In the genomic region with DNA sequence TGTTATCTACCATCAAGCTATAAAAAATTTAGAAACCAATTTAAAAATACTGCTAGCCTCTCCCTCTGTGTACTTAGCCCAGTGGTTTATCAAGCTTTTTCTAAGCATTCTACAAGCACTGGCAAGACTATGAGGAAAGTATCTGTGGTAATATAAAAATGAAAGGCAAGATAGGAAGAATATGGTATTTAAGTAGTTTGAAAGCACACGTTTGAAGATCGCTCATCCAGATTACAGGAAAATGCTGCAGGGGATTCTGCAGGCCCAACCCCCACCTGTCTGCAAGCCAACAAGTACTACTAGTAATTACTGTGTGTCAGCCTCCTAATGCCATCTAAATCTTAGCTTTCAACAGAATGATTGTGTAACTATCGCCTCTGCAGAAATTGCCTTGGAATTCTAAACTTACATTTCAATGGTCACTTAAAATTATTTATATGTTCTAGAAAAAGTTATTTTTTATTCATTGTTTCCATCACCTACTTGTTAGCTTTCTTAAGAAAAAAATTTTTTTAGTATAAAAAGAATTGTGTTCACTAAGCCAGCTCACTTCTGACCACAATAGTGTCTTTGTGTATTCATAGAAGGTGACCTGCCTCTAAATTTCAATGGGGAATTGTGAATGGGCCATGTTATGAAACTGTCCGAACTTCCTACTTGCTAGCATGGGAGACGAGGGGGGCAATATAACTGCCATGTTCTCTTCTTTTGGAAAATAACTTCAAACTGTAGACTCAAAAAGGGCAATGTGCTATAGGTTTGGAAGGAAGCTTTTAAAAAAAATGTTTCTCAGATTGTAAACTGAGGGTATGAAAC, we compare ENCODE assay signal across 9 cellular contexts. TPM values are rescaled to one million over a fixed set of nuclear protein-coding genes. Genes with fewer than 3 reads are reported as not detected.
DNase-seq lines count a peak whose midpoint lies in the region; ATAC-seq and TF ChIP-seq lines count a peak whose summit lies in the region.
"Had no signal": no experiment of that assay in that cellular context is flagged by ENCODE, and none has a peak within 500 bp of the region (broad histone marks: within the 10 kb centered on the region; RNA-seq: fewer than 3 reads in every experiment).

No MANE protein-coding gene starts in this region.

- peaks cover 9% of the 10 kb centered on the region for H3K36me3 ChIP-seq in cardiac muscle cell
- no peaks in the 10 kb centered on the region for H3K36me3 ChIP-seq in breast epithelium
- H3K36me3 ChIP-seq in right lobe of liver = peaks cover 0 to 92% (median 25%) of the 10 kb centered on the region in 4 donors
- H3K36me3 ChIP-seq in uterus = no peaks in the 10 kb centered on the region

- H3K27me3 ChIP-seq in cardiac muscle cell (no peaks in the 10 kb centered on the region), breast epithelium (no peaks in the 10 kb centered on the region), right lobe of liver (no peaks in the 10 kb centered on the region), uterus (no peaks in the 10 kb centered on the region)

- intact Hi-C loops in Right ventricle myocardium superior (cut with DNase I) (no loop called here), breast epithelium (cut with DNase I; ENCODE audit: low total_unique reads) (loop anchor here (5.0 kb wide), 1 partner anchor 295 kb away; no protein-coding TSS in a partner anchor), right lobe of liver (cut with DNase I) (no loop called here), uterus (cut with DNase I; ENCODE audit: low total_unique reads) (no loop called here)

- H3K27ac ChIP-seq in cardiac muscle cell = no peak overlapping the region
- H3K27ac ChIP-seq in breast epithelium = peak overlapping the region; percentile 60 to 97
- H3K27ac ChIP-seq in right lobe of liver = peak overlapping the region in 2 of 3 donors; percentile 37 to 100
- H3K27ac ChIP-seq in uterus = peak overlapping the region; percentile 44 to 71
- H3K27ac ChIP-seq in RWPE1 = no peak overlapping the region

- no peak for ATAC-seq in Right ventricle myocardium superior (ENCODE audit: poor library complexity)
- ATAC-seq in right lobe of liver = no peak
- no peak for ATAC-seq in GM21390 (IDR thresholded peaks at IDR 0.05; ENCODE audit: unreplicated experiment)
- ATAC-seq: activated CD8-positive, alpha-beta T cell treated with anti-CD3 and anti-CD28 coated beads, Interleukin-2, amount 10 ng/mL, durations not matched to agents 7 days and 5 days had no signal

- CTCF ChIA-PET in RWPE1 (lab: Yijun Ruan, JAX) = interaction anchor here (0.8 to 1.6 kb wide), 7 partner anchors 9 to 297 kb away, joined by 3 to 7 read pairs (median 3); no protein-coding TSS in a partner anchor

- peak; percentile 14 to 64 for DNase-seq in cardiac muscle cell (ENCODE audit: low read depth in 1 of 2, low spot score in 1 of 2)
- DNase-seq in Right ventricle myocardium superior = no peak
- peak in 1 of 2 donors; percentile 60 for DNase-seq in breast epithelium (ENCODE audit: low spot score in 2 of 2)
- no peak for DNase-seq in right lobe of liver
- no peak for DNase-seq in uterus
- DNase-seq in NCI-H446 treated with DMSO at 0.1 percent for 48 hours (lab: John Stamatoyannopoulos, UW) = no peak
- no peak for DNase-seq in RWPE1 (ENCODE audit: low spot score)
- DNase-seq: activated CD8-positive, alpha-beta T cell treated with anti-CD3 and anti-CD28 coated beads, Interleukin-2, amount 10 ng/mL, durations not matched to agents 7 days and 5 days had no signal

- H3K4me3 ChIP-seq in cardiac muscle cell (no peak overlapping the region), breast epithelium (peak overlapping the region in 2 of 3 donors; percentile 4 to 94), right lobe of liver (peak overlapping the region in 1 of 3 donors; percentile 17), uterus (no peak overlapping the region)

- H3K4me1 ChIP-seq in cardiac muscle cell (ENCODE audit: low read depth) (peaks cover 10% of the 10 kb centered on the region), breast epithelium (peaks cover 0 to 7% of the 10 kb centered on the region in 2 donors), right lobe of liver (peaks cover 0 to 70% (median 12%) of the 10 kb centered on the region in 4 donors), uterus (peaks cover 0 to 8% of the 10 kb centered on the region in 2 donors)

- TF ChIP-seq CTCF in cardiac muscle cell (IDR thresholded peaks at IDR 0.05; ENCODE audit: low read depth, low read length) (no peak), breast epithelium (IDR thresholded peaks at IDR 0.05) (no peak), right lobe of liver (IDR thresholded peaks at IDR 0.05) (no peak), uterus (IDR thresholded peaks at IDR 0.05) (no peak), RWPE1 (conservative IDR thresholded peaks at IDR 0.05; ENCODE audit: low read depth) (no peak)

- WGBS in right lobe of liver (ENCODE audit: insufficient coverage, low coverage, low lambda C conversion rate, missing lambda C conversion rate) = 21% methylated on average over 5 of the region's 5 CpGs

- POLR2A ChIA-PET in RWPE1 (lab: Yijun Ruan, JAX; ENCODE audit: low non-redundant PET) = interaction anchor here (0.5 to 0.6 kb wide), 2 partner anchors 103 to 1416 kb away, joined by 3 read pairs; no protein-coding TSS in a partner anchor

- TF ChIP-seq POLR2A in breast epithelium (IDR thresholded peaks at IDR 0.05) (no peak), right lobe of liver (IDR thresholded peaks at IDR 0.05) (peak; percentile 23), uterus (IDR thresholded peaks at IDR 0.05) (no peak)

- H3K9me3 ChIP-seq in cardiac muscle cell (ENCODE audit: low read depth) (no peaks in the 10 kb centered on the region), breast epithelium (no peaks in the 10 kb centered on the region), right lobe of liver (no peaks in the 10 kb centered on the region), uterus (no peaks in the 10 kb centered on the region)

RNA-seq across cellular contexts. Expression of a gene that starts 8.4 kb away (rescaled TPM):
- total RNA-seq in cardiac muscle cell (8.6 and 9.7 TPM in 2 replicates), Right ventricle myocardium superior (11.1 TPM), breast epithelium (100 to 1,000 TPM; 207 to 550 (median 379) TPM), right lobe of liver (100 to 1,000 TPM; 109 to 539 (median 214) TPM), uterus (10 to 100 TPM; 19.0 to 67.6 (median 39.6) TPM)
- 7.1 and 8.3 TPM in 2 replicates for polyA plus RNA-seq in cardiac muscle cell

RNA-seq across cellular contexts. Expression of a gene that starts 56.2 kb away (rescaled TPM):
- total RNA-seq in cardiac muscle cell = 199 and 241 TPM in 2 replicates
- 494 and 603 TPM in 2 replicates for polyA plus RNA-seq in cardiac muscle cell
- total RNA-seq in Right ventricle myocardium superior = 361 TPM
- 100 to 1,000 TPM; 205 to 227 (median 213) TPM for total RNA-seq in breast epithelium
- 100 to 1,000 TPM; 144 to 218 (median 173) TPM for total RNA-seq in right lobe of liver
- 100 to 1,000 TPM in 3 of 4 donors, 10 to 100 TPM in 1; 91.7 to 176 (median 166) TPM for total RNA-seq in uterus

Comparison
In these comparisons a context has a peak if more than half of its experiments do, and no peak if none do; other contexts are left out.
1. DNase-seq: peak in cardiac muscle cell (2 of 2); none in Right ventricle myocardium superior (single experiment), right lobe of liver (0 of 3), uterus (0 of 2), NCI-H446 treated with DMSO at 0.1 percent for 48 hours (single experiment) and RWPE1 (single experiment).
2. H3K27ac ChIP-seq: peak in breast epithelium (2 of 2), right lobe of liver (2 of 3) and uterus (2 of 2); none in cardiac muscle cell (single experiment) and RWPE1 (single experiment).
3. H3K4me3 ChIP-seq: peak in breast epithelium (2 of 3); none in cardiac muscle cell (single experiment) and uterus (0 of 2).